ENCODE assay signal across 8 cellular contexts in the genomic region with DNA sequence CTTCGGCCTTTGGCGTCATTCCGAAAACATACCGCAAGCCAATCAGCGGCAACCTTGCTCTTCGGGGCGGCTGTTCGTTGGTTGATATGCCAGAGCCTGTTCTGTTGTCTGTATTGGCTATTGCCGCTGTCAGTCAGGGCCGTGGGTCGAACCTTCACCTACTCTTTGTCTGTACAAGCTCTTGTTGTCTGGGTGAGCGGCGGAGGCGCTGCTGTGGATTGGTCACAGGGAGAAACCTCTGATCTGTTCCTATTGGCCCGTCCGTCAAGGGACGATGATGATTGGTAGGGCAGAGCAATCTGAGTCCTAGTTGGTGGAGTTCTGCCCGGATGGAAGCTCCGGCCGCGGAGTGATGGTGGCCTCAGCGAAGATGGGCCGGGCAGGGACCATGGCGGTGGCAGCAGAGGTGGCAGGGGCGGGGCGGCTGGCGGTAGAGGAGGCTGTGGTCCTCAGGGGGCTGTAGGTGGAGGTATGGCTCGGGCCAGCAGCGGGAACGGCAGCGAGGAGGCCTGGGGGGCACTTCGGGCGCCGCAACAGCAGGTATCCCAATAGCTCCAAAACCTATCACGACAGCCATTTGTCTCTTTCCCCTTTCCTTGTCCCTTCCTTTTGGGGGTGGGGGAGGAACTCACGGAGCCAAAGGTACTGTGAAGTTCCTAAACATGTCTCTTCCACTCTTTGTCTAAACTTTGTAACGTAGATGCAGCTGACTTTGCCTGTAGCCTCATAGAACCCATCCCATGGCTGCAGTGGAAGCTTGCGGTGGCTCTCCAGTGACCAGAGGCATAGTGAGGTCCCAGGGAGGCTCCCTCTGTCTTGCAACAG. TPM values are rescaled to one million over a fixed set of nuclear protein-coding genes. Genes with fewer than 3 reads are reported as not detected.
DNase-seq lines count a peak whose midpoint lies in the region; ATAC-seq and TF ChIP-seq lines count a peak whose summit lies in the region.

WBP1 (plus strand) TSS at position 307 of the 825 bp plus-strand sequence; CDS start at position 472, 165 bp downstream.

- BruUV-seq in Caco-2 (replicated peaks; lab: Mats Ljungman, UMichigan), result TSS peak; percentile 58

- H3K36me3 Mint-ChIP-seq in Caco-2 (ENCODE audit: insufficient read depth, unreplicated experiment), result peaks cover 69% of the 10 kb centered on the region

- POLR2A ChIA-PET in Caco-2 (lab: Charles Lee), result interaction anchor here (0.7 to 2.7 kb wide), 11 partner anchors 9 to 630 kb away, joined by 3 to 24 read pairs (median 5); partner anchors contain the start of genes AUP1, HTRA2, MRPL53 and STAMBP

- peaks cover 4% of the 10 kb centered on the region for H3K36me3 ChIP-seq in Caco-2 (ENCODE audit: control insufficient read depth, insufficient read depth, low read length)
- peaks cover 23% of the 10 kb centered on the region for H3K36me3 ChIP-seq in HUES64 (ENCODE audit: insufficient read depth, low read length)
- peaks cover 28% of the 10 kb centered on the region; the same call in 1 of the 2 replicates for H3K36me3 ChIP-seq in OCI-LY1 (ENCODE audit: insufficient read depth, low read length)

- no peak within 1 kb of the TSS for H2AFZ ChIP-seq in OCI-LY1 (ENCODE audit: low read length)

- DNase-seq in Caco-2 (peak; percentile 100), mesenteric fat pad (ENCODE audit: low spot score) (peak; percentile 99)
- DNase-seq in activated CD8-positive, alpha-beta memory T cell treated with anti-CD3 and anti-CD28 coated beads, Interleukin-2, amount 50 U/mL, for 4 hours, result peak; percentile 97
- peak; percentile 80 for DNase-seq in stimulated activated CD8-positive, alpha-beta memory T cell treated with anti-CD3 and anti-CD28 coated beads, Interleukin-15, amount 100 ng/mL, for 24 hours (ENCODE audit: low read depth)

- no peaks in the 10 kb centered on the region for H3K9me3 Mint-ChIP-seq in Caco-2 (ENCODE audit: unreplicated experiment)

- H3K27ac Mint-ChIP-seq in Caco-2 (ENCODE audit: unreplicated experiment), result peak within 1 kb of the TSS; percentile 74

- H3K27ac ChIP-seq in HUES64 (ENCODE audit: low read depth, low read length) (peak within 1 kb of the TSS; percentile 93), OCI-LY1 (ENCODE audit: low read depth, low read length, poor library complexity, severe bottlenecking) (peak within 1 kb of the TSS; percentile 92)

- H3K27me3 Mint-ChIP-seq in Caco-2 (ENCODE audit: insufficient read depth, unreplicated experiment), result no peaks in the 10 kb centered on the region

- TF ChIP-seq CTCF in Caco-2 (IDR thresholded peaks at IDR 0.05; ENCODE audit: insufficient read depth in 1 of 2, low read depth in 1 of 2, low read length in 1 of 2, severe bottlenecking in 1 of 2, unreplicated experiment in 1 of 2) (no peak), OCI-LY1 (IDR thresholded peaks at IDR 0.05; ENCODE audit: low read length) (no peak)

- no peaks in the 10 kb centered on the region for H4K20me1 ChIP-seq in OCI-LY1 (ENCODE audit: insufficient read depth, low read length)

- ATAC-seq in GM21447 (IDR thresholded peaks at IDR 0.05; ENCODE audit: unreplicated experiment), result peak; percentile 86

- no peaks in the 10 kb centered on the region for H3F3A ChIP-seq in OCI-LY1 (ENCODE audit: insufficient read depth, low read length)

- peak within 1 kb of the TSS; percentile 99 for H3K4me2 ChIP-seq in OCI-LY1 (ENCODE audit: low read length)

- intact Hi-C loops in Caco-2 (cut with micrococcal nuclease; ENCODE audit: unreplicated experiment), result loop anchor here (1.0 to 2.0 kb wide), 5 partner anchors 8 to 48 kb away; partner anchors contain the start of genes MRPL53, PCGF1 and TTC31

- under 1% methylated on average over 32 of the region's 38 CpGs for WGBS in HUES64

- H3K9me2 ChIP-seq in OCI-LY1 (ENCODE audit: low read depth, low read length), result no peaks in the 10 kb centered on the region

- peaks cover 10% of the 10 kb centered on the region; the same call in 1 of the 2 replicates for H3K4me1 ChIP-seq in Caco-2
- peaks cover 8% of the 10 kb centered on the region for H3K4me1 ChIP-seq in HUES64 (ENCODE audit: insufficient read depth, low read length)
- peaks cover 42% of the 10 kb centered on the region for H3K4me1 ChIP-seq in OCI-LY1 (ENCODE audit: insufficient read depth, low read length, severe bottlenecking)

- H3K4me3 ChIP-seq in Caco-2 (ENCODE audit: low read depth, low read length) (peak within 1 kb of the TSS; percentile 65), HUES64 (ENCODE audit: low read length) (peak within 1 kb of the TSS; percentile 95), OCI-LY1 (ENCODE audit: low read depth, low read length, poor library complexity, severe bottlenecking) (peak within 1 kb of the TSS; percentile 80)

- CTCF ChIA-PET in Caco-2 (lab: Charles Lee), result interaction anchor here (0.5 to 1.6 kb wide), 9 partner anchors 8 to 67 kb away, joined by 3 to 8 read pairs (median 6); partner anchors contain the start of genes C2orf81, CCDC142, MRPL53 and TTC31

- peak within 1 kb of the TSS; percentile 89 for H3K9ac ChIP-seq in HUES64 (ENCODE audit: low read depth, low read length)
- H3K9ac ChIP-seq in OCI-LY1 (ENCODE audit: low read length), result peak within 1 kb of the TSS; percentile 97

- in situ Hi-C loops in endometrial microvascular endothelial cells (cut with HindIII; ENCODE audit: inconsistent ontology term, low pct_unique_long_range_greater_than_20kb, low sequenced_read_pairs), result no loop called here

- H3K4me1 Mint-ChIP-seq in Caco-2 (ENCODE audit: low read depth, unreplicated experiment), result peaks cover 41% of the 10 kb centered on the region

- H3K9me3 ChIP-seq in Caco-2, result no peaks in the 10 kb centered on the region
- H3K9me3 ChIP-seq in HUES64 (ENCODE audit: insufficient read depth, low read depth, low read length), result no peaks in the 10 kb centered on the region
- H3K9me3 ChIP-seq in OCI-LY1 (ENCODE audit: low read length), result no peaks in the 10 kb centered on the region

- peak within 1 kb of the TSS; percentile 95 for H3K4me3 Mint-ChIP-seq in Caco-2 (ENCODE audit: unreplicated experiment)

- H3K79me2 ChIP-seq in OCI-LY1 (ENCODE audit: insufficient read depth, low read length), result no peaks in the 10 kb centered on the region

- H3K27me3 ChIP-seq in Caco-2 (replicated peaks; ENCODE audit: control insufficient read depth, insufficient read depth, low read length) (no peaks in the 10 kb centered on the region), HUES64 (ENCODE audit: insufficient read depth, low read length) (no peaks in the 10 kb centered on the region), OCI-LY1 (ENCODE audit: insufficient read depth, low read length) (no peaks in the 10 kb centered on the region)

RNA-seq across cellular contexts. Expression of gene WBP1, which starts in this region (rescaled TPM):
- 53.4 and 54.8 TPM in 2 replicates for total RNA-seq in Caco-2 (2022)
- 42.0 TPM for polyA plus RNA-seq in HUES64 (2013, experiment 1 of 2)
- polyA plus RNA-seq in HUES64 (2013, experiment 2 of 2), result 55.7 TPM
- total RNA-seq in endometrial microvascular endothelial cells (ENCODE audit: inconsistent ontology term), result 40.0 TPM
- total RNA-seq in mesenteric fat pad, result 45.5 TPM

Comparison
In these comparisons a context has a peak if more than half of its experiments do, and no peak if none do; other contexts are left out.
1. Peak in every context shown above with its lines: DNase-seq, ATAC-seq, H3K4me3 ChIP-seq and H3K27ac ChIP-seq.